11 cellular contexts compared by ENCODE assay signal in genomic region chr7:96495751-96496216, GRCh38.
DNase-seq lines count a peak whose midpoint lies in the region; ATAC-seq and TF ChIP-seq lines count a peak whose summit lies in the region.
"Had no signal": no experiment of that assay in that cellular context is flagged by ENCODE, and none has a peak within 500 bp of the region (broad histone marks: within the 10 kb centered on the region; RNA-seq: fewer than 3 reads in every experiment).

No MANE protein-coding gene starts in this region.

- peak overlapping the region; percentile 19; the same call in 1 of the 2 replicates for H2AFZ ChIP-seq in GM23338

- H3K79me2 ChIP-seq in GM23338 (replicated peaks; ENCODE audit: insufficient read depth): no peaks in the 10 kb centered on the region

- no peaks in the 10 kb centered on the region for H3K36me3 Mint-ChIP-seq in GM23338 (ENCODE audit: low read depth)

- peaks cover 4% of the 10 kb centered on the region; the same call in 2 of the 3 replicates for H3K4me1 Mint-ChIP-seq in GM23338

- TF ChIP-seq POLR2A in GM18505 (IDR thresholded peaks at IDR 0.05; ENCODE audit: borderline replicate concordance, extremely low read depth, insufficient read depth, insufficient read length) (no peak), vagina (IDR thresholded peaks at IDR 0.05) (no peak), upper lobe of left lung (IDR thresholded peaks at IDR 0.05) (no peak)

- H3K9me3 ChIP-seq in vagina (no peaks in the 10 kb centered on the region), upper lobe of left lung (no peaks in the 10 kb centered on the region)
- H3K9me3 ChIP-seq: SJSA1 had no signal

- H3K27me3 ChIP-seq in GM23338 (ENCODE audit: insufficient read depth) (no peaks in the 10 kb centered on the region), vagina (no peaks in the 10 kb centered on the region), upper lobe of left lung (no peaks in the 10 kb centered on the region)
- H3K27me3 ChIP-seq: SJSA1 had no signal

- H3K4me3 ChIP-seq in GM23338 (no peak overlapping the region), vagina (no peak overlapping the region), upper lobe of left lung (no peak overlapping the region)
- H3K4me3 ChIP-seq: SJSA1 had no signal

- H4K20me1 ChIP-seq in GM23338 (replicated peaks; ENCODE audit: insufficient read depth): no peaks in the 10 kb centered on the region

- no peaks in the 10 kb centered on the region for H3K36me3 ChIP-seq in GM23338 (ENCODE audit: insufficient read depth)
- H3K36me3 ChIP-seq in vagina: no peaks in the 10 kb centered on the region
- H3K36me3 ChIP-seq in upper lobe of left lung: no peaks in the 10 kb centered on the region
- H3K36me3 ChIP-seq: SJSA1 had no signal

- no peak overlapping the region for H3K27ac Mint-ChIP-seq in GM23338

- 25 to 36% methylated on average over 6 of the region's 6 CpGs for WGBS in upper lobe of left lung, 2 donors

- no peak overlapping the region for H3K4me3 Mint-ChIP-seq in GM23338
- H3K4me3 Mint-ChIP-seq: neural crest cell had no signal

- H3K4me1 ChIP-seq in GM23338 (ENCODE audit: insufficient read depth): no peaks in the 10 kb centered on the region
- no peaks in the 10 kb centered on the region for H3K4me1 ChIP-seq in vagina
- H3K4me1 ChIP-seq in upper lobe of left lung: no peaks in the 10 kb centered on the region

- no peaks in the 10 kb centered on the region for H3F3A ChIP-seq in GM23338 (replicated peaks; ENCODE audit: low read depth)

- ATAC-seq in GM18505 (IDR thresholded peaks at IDR 0.05; ENCODE audit: unreplicated experiment) (peak; percentile 75), GM23338 (peak; percentile 60), upper lobe of left lung (ENCODE audit: low FRiP score in 2 of 2) (no peak)

- TF ChIP-seq CTCF in GM23338 (conservative IDR thresholded peaks at IDR 0.05; ENCODE audit: low read depth in 2 of 2) (no peak), vagina (IDR thresholded peaks at IDR 0.05) (no peak), upper lobe of left lung (IDR thresholded peaks at IDR 0.05) (no peak)

- no peaks in the 10 kb centered on the region for H3K27me3 Mint-ChIP-seq in GM23338 (ENCODE audit: insufficient read depth, low read depth, poor library complexity)

- H3K4me2 ChIP-seq in GM23338: no peak overlapping the region

- no peaks in the 10 kb centered on the region for H3K9me3 Mint-ChIP-seq in GM23338
- H3K9me3 Mint-ChIP-seq: neural crest cell had no signal

- H3K9me2 ChIP-seq in GM23338 (ENCODE audit: insufficient read depth): no peaks in the 10 kb centered on the region

- peak; percentile 5 for DNase-seq in GM23338 (ENCODE audit: low spot score)
- DNase-seq in NCI-H1930 (lab: John Stamatoyannopoulos, UW): peak; percentile 85 to 90
- peak; percentile 32 to 39 for DNase-seq in activated T-cell treated with anti-CD3 and anti-CD28 coated beads, Interleukin-2, amount 50 U/mL, for 48 hours
- DNase-seq in T1000 (lab: John Stamatoyannopoulos, UW): no peak
- no peak for DNase-seq in vagina (ENCODE audit: extremely low spot score in 2 of 2)
- DNase-seq in upper lobe of left lung: no peak
- DNase-seq in GOT3 (lab: John Stamatoyannopoulos, UW): no peak
- DNase-seq: amygdala had no signal

- intact Hi-C loops in vagina (cut with DNase I): no loop called here

- H3K27ac ChIP-seq in GM23338 (ENCODE audit: low read depth) (no peak overlapping the region), vagina (no peak overlapping the region), upper lobe of left lung (no peak overlapping the region)
- H3K27ac ChIP-seq: SJSA1 had no signal

- TF ChIP-seq EP300 in upper lobe of left lung (IDR thresholded peaks at IDR 0.05): no peak

TF ChIP-seq in GM23338, 12 proteins besides CTCF, POLR2A, EP300 and RAD21:
- TF ChIP-seq STAT1 (IDR thresholded peaks at IDR 0.05; ENCODE audit: unreplicated experiment) (no peak), CREB1 (CRISPR knock-in tag; IDR thresholded peaks at IDR 0.05; ENCODE audit: low read depth) (no peak), ZNF114 (CRISPR knock-in tag; IDR thresholded peaks at IDR 0.05) (no peak), JUNB (IDR thresholded peaks at IDR 0.05; ENCODE audit: unreplicated experiment) (no peak), ZNF462 (CRISPR knock-in tag; IDR thresholded peaks at IDR 0.05) (no peak), ZNF331 (CRISPR knock-in tag; IDR thresholded peaks at IDR 0.05; ENCODE audit: low read depth) (no peak), EZH2 (IDR thresholded peaks at IDR 0.05; ENCODE audit: low read depth, unreplicated experiment) (no peak), NANOG (IDR thresholded peaks at IDR 0.05; ENCODE audit: borderline replicate concordance) (no peak), EZH2phosphoT487 (IDR thresholded peaks at IDR 0.05; ENCODE audit: unreplicated experiment) (no peak), POLR2AphosphoS5 (IDR thresholded peaks at IDR 0.05; ENCODE audit: low read depth) (no peak)
- TF ChIP-seq, protein P1, sequence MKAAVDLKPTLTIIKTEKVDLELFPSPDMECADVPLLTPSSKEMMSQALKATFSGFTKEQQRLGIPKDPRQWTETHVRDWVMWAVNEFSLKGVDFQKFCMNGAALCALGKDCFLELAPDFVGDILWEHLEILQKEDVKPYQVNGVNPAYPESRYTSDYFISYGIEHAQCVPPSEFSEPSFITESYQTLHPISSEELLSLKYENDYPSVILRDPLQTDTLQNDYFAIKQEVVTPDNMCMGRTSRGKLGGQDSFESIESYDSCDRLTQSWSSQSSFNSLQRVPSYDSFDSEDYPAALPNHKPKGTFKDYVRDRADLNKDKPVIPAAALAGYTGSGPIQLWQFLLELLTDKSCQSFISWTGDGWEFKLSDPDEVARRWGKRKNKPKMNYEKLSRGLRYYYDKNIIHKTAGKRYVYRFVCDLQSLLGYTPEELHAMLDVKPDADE (IDR thresholded peaks at IDR 0.05): no peak
TF ChIP-seq in GM23338: peak in this region for 0.

Comparison
In these comparisons a context has a peak if more than half of its experiments do, and no peak if none do; other contexts are left out.
1. ATAC-seq: peak in GM18505 (single experiment) and GM23338 (single experiment); none in upper lobe of left lung (0 of 2).
2. DNase-seq: peak in GM23338 (single experiment), NCI-H1930 (2 of 2) and activated T-cell treated with anti-CD3 and anti-CD28 coated beads, Interleukin-2, amount 50 U/mL, for 48 hours (2 of 2); none in T1000 (single experiment), vagina (0 of 2), upper lobe of left lung (0 of 2) and GOT3 (single experiment).